In genomic region chr2:150403457-150403856, GRCh38 we compare ENCODE assay signal across 10 cellular contexts.
DNase-seq lines count a peak whose midpoint lies in the region; ATAC-seq and TF ChIP-seq lines count a peak whose summit lies in the region.
"Had no signal": no experiment of that assay in that cellular context is flagged by ENCODE, and none has a peak within 500 bp of the region (broad histone marks: within the 10 kb centered on the region; RNA-seq: fewer than 3 reads in every experiment).

No MANE protein-coding gene starts in this region.

- ATAC-seq in GM19467 (IDR thresholded peaks at IDR 0.05; ENCODE audit: unreplicated experiment) (peak; percentile 92), HG03196 (IDR thresholded peaks at IDR 0.05; ENCODE audit: unreplicated experiment) (peak; percentile 81)

- peak overlapping the region; percentile 26 for H3K4me3 ChIP-seq in fibroblast of villous mesenchyme (ENCODE audit: low read depth, low read length)

- in situ Hi-C loops in GM13977 (cut with MboI; ENCODE audit: low pct_unique_long_range_greater_than_20kb, low sequenced_read_pairs, unreplicated experiment): no loop called here

- DNase-seq in GM13977 (ENCODE audit: low spot score): peak; percentile 31
- DNase-seq in fibroblast of villous mesenchyme (ENCODE audit: low read depth): peak; percentile 43
- DNase-seq in dedifferentiated amniotic fluid mesenchymal stem cell (ENCODE audit: extremely low spot score): no peak
- no peak for DNase-seq in NCI-H187 (lab: John Stamatoyannopoulos, UW)
- DNase-seq in stimulated activated naive CD4-positive, alpha-beta T cell (lab: John Stamatoyannopoulos, UW): no peak
- DNase-seq in ureter (ENCODE audit: low spot score): no peak
- DNase-seq: activated naive CD8-positive, alpha-beta T cell treated with anti-CD3 and anti-CD28 coated beads, Interleukin-2, amount 10 ng/mL, durations not matched to agents 7 days and 5 days; NCI-H526 had no signal

- no peak for TF ChIP-seq CTCF in GM13977 (IDR thresholded peaks at IDR 0.05; ENCODE audit: extremely low read depth, insufficient read depth, missing control alignments)
- no peak for TF ChIP-seq CTCF in fibroblast of villous mesenchyme (IDR thresholded peaks at IDR 0.05; ENCODE audit: insufficient read depth, low read depth, low read length)

Comparison
In these comparisons a context has a peak if more than half of its experiments do, and no peak if none do; other contexts are left out.
1. DNase-seq: peak in GM13977 (single experiment) and fibroblast of villous mesenchyme (single experiment); none in dedifferentiated amniotic fluid mesenchymal stem cell (single experiment), NCI-H187 (0 of 2), stimulated activated naive CD4-positive, alpha-beta T cell (0 of 6) and ureter (single experiment).